Comparison of ENCODE assay signal across 20 cellular contexts in genomic region chr7:102943425-102944169, GRCh38.
"Had no signal": no experiment of that assay in that cellular context is flagged by ENCODE, and none has a peak within 500 bp of the region (broad histone marks: within the 10 kb centered on the region; RNA-seq: fewer than 3 reads in every experiment).

No MANE protein-coding gene starts in this region.

- H3K36me3 ChIP-seq: adrenal gland, esophagus squamous epithelium, tibial nerve, uterus had no signal

- H3K27me3 ChIP-seq: adrenal gland, esophagus squamous epithelium, tibial nerve, uterus had no signal

- H3K27ac Mint-ChIP-seq: activated naive CD4-positive, alpha-beta T cell treated with anti-CD3 and anti-CD28 coated beads, Interleukin-2, amount 50 U/mL, for 24 hours; activated T-cell treated with anti-CD3 and anti-CD28 coated beads, Interleukin-2, amount 50 U/mL, for 24 hours; stimulated activated naive B cell treated with anti-CD40 and anti-IgM and Interleukin-4, amounts not matched to agents 10 μg/mL and 1 μg/mL and 100 μg/mL, for 72 hours had no signal

- DNase-seq: activated CD4-positive, alpha-beta T cell treated with anti-CD3 and anti-CD28 coated beads, Interleukin-2, amount 50 U/mL, for 4 hours; activated CD4-positive, CD25-positive, alpha-beta regulatory T cell treated with anti-CD3 and anti-CD28 coated beads, Interleukin-2, amount 50 U/mL, for 72 hours; activated effector memory CD4-positive, alpha-beta T cell treated with Interleukin-2 at 50 U/mL for 16 hours; activated T-cell treated with anti-CD3 and anti-CD28 coated beads, Interleukin-2, amount 50 U/mL, for 24 hours; adrenal gland; esophagus squamous epithelium; left colon; midbrain; posterior cingulate gyrus; retina; stimulated activated CD4-positive, alpha-beta T cell treated with anti-CD3 and anti-CD28 coated beads, Interleukin-2, amount 100 ng/mL, for 48 hours; stimulated activated naive B cell treated with anti-CD40 and anti-IgM and Interleukin-4, amounts not matched to agents 10 μg/mL and 1 μg/mL and 100 μg/mL, for 72 hours; substantia nigra; T-helper 1 cell; T1000; uterus had no signal

- H3K9me3 Mint-ChIP-seq: activated naive CD4-positive, alpha-beta T cell treated with anti-CD3 and anti-CD28 coated beads, Interleukin-2, amount 50 U/mL, for 24 hours; activated T-cell treated with anti-CD3 and anti-CD28 coated beads, Interleukin-2, amount 50 U/mL, for 24 hours; central memory CD8-positive, alpha-beta T cell; stimulated activated naive B cell treated with anti-CD40 and anti-IgM and Interleukin-4, amounts not matched to agents 10 μg/mL and 1 μg/mL and 100 μg/mL, for 72 hours had no signal

- H3K4me3 Mint-ChIP-seq: activated naive CD4-positive, alpha-beta T cell treated with anti-CD3 and anti-CD28 coated beads, Interleukin-2, amount 50 U/mL, for 24 hours; activated T-cell treated with anti-CD3 and anti-CD28 coated beads, Interleukin-2, amount 50 U/mL, for 24 hours; central memory CD8-positive, alpha-beta T cell; stimulated activated naive B cell treated with anti-CD40 and anti-IgM and Interleukin-4, amounts not matched to agents 10 μg/mL and 1 μg/mL and 100 μg/mL, for 72 hours had no signal

- ATAC-seq: left colon; stimulated activated naive B cell treated with anti-CD40 and anti-IgM and Interleukin-4, amounts not matched to agents 10 μg/mL and 1 μg/mL and 100 μg/mL, for 72 hours had no signal

- H3K9me3 ChIP-seq: adrenal gland, esophagus squamous epithelium, tibial nerve, uterus had no signal

- H3K4me3 ChIP-seq: adrenal gland, esophagus squamous epithelium, lung, tibial nerve had no signal

- H3K27me3 Mint-ChIP-seq: activated naive CD4-positive, alpha-beta T cell treated with anti-CD3 and anti-CD28 coated beads, Interleukin-2, amount 50 U/mL, for 24 hours; activated T-cell treated with anti-CD3 and anti-CD28 coated beads, Interleukin-2, amount 50 U/mL, for 24 hours; central memory CD8-positive, alpha-beta T cell; stimulated activated naive B cell treated with anti-CD40 and anti-IgM and Interleukin-4, amounts not matched to agents 10 μg/mL and 1 μg/mL and 100 μg/mL, for 72 hours had no signal

- H3K4me1 ChIP-seq: uterus had no signal

- H3K36me3 Mint-ChIP-seq: activated naive CD4-positive, alpha-beta T cell treated with anti-CD3 and anti-CD28 coated beads, Interleukin-2, amount 50 U/mL, for 24 hours; stimulated activated naive B cell treated with anti-CD40 and anti-IgM and Interleukin-4, amounts not matched to agents 10 μg/mL and 1 μg/mL and 100 μg/mL, for 72 hours had no signal

- H3K27ac ChIP-seq: adrenal gland, esophagus squamous epithelium, tibial nerve had no signal

- H3K4me1 Mint-ChIP-seq: activated naive CD4-positive, alpha-beta T cell treated with anti-CD3 and anti-CD28 coated beads, Interleukin-2, amount 50 U/mL, for 24 hours; stimulated activated naive B cell treated with anti-CD40 and anti-IgM and Interleukin-4, amounts not matched to agents 10 μg/mL and 1 μg/mL and 100 μg/mL, for 72 hours had no signal
